9 cellular contexts compared by ENCODE assay signal in the genomic region with DNA sequence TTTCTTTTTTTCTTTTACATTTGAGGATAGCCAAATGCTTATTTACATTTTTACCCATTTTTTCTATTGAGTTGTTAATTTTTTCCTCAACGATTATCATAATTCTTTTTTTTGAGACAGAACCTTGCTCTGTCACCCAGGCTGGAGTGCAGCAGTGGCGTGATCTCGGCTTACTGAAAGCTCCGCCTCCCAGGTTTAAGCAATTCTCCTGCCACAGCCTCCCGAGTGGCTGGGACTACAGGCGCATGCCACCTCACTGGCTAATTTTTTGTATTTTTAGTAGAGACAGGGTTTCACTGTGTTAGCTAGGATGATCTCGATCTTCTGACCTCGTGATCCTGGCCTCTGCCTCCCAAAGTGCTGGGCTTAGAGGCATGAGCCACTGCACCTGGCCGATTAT.
"Had no signal": no experiment of that assay in that cellular context is flagged by ENCODE, and none has a peak within 500 bp of the region (broad histone marks: within the 10 kb centered on the region; RNA-seq: fewer than 3 reads in every experiment).

No MANE protein-coding gene starts in this region.

- H2AFZ ChIP-seq: GM23248 had no signal

- ATAC-seq: HCT116 had no signal

- H3K9me3 ChIP-seq: HAP-1 had no signal

- H3K27ac ChIP-seq: GM23248 had no signal

- H3K27ac Mint-ChIP-seq: H9, HFFc6 had no signal

- DNase-seq: GM23248, GOT3, H7, H9, HCEC 1CT, HFFc6 had no signal

- FAIRE-seq: H1 had no signal

- H3K9ac ChIP-seq: GM23248 had no signal

- H3K4me3 ChIP-seq: GM23248, HAP-1 had no signal

- H3K4me3 Mint-ChIP-seq: H9, HFFc6 had no signal
